9 cellular contexts compared by ENCODE assay signal in the genomic region with DNA sequence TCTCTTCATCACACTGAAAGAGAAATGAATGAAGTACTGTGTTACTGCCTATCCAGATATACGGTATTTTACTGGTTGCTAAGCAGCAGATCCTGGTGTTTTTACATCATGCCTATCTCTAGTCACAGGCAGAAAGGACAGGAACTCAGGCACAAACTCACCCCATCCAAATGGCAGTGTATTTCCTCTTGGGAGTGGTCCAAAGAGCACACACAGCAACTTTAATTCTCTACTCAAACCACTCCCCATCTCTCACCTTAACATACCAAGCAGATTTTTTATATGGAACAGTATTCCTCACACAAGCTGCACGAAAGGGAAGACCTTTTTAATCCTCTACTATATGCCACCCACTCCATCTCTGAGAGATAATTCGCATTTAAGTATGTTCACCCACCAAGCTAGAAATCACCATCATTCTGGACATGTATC. TPM values are rescaled to one million over a fixed set of nuclear protein-coding genes. Genes with fewer than 3 reads are reported as not detected.
DNase-seq lines count a peak whose midpoint lies in the region; ATAC-seq and TF ChIP-seq lines count a peak whose summit lies in the region.
"Had no signal": no experiment of that assay in that cellular context is flagged by ENCODE, and none has a peak within 500 bp of the region (broad histone marks: within the 10 kb centered on the region; RNA-seq: fewer than 3 reads in every experiment).

No MANE protein-coding gene starts in this region.

- H3K79me2 ChIP-seq in hepatocyte = peaks cover 89% of the 10 kb centered on the region

- H3K27me3 ChIP-seq in HUES64 (ENCODE audit: insufficient read depth, low read length) = no peaks in the 10 kb centered on the region
- H3K27me3 ChIP-seq in hepatocyte = no peaks in the 10 kb centered on the region

- peak overlapping the region; percentile 5; the same call in 1 of the 2 replicates for H3K27ac ChIP-seq in HUES64 (ENCODE audit: low read depth, low read length)
- peak overlapping the region; percentile 84 for H3K27ac ChIP-seq in hepatocyte
- H3K27ac ChIP-seq: HL-60 had no signal

- peak; percentile 67 for DNase-seq in astrocyte of the spinal cord (ENCODE audit: low read depth, low spot score)
- peak; percentile 30 for DNase-seq in hepatocyte (ENCODE audit: low spot score)
- DNase-seq in stromal cell of bone marrow (ENCODE audit: low read depth) = peak; percentile 68
- DNase-seq in activated CD4-positive, alpha-beta T cell treated with anti-CD3 and anti-CD28 coated beads for 1 hour = no peak
- DNase-seq in DMS79 (lab: John Stamatoyannopoulos, UW) = no peak

- no peak overlapping the region; the same call in 1 of the 2 replicates for H3K9ac ChIP-seq in HUES64 (ENCODE audit: low read depth, low read length)

- no peak for ATAC-seq in GM21360 (IDR thresholded peaks at IDR 0.05; ENCODE audit: unreplicated experiment)
- ATAC-seq in GM21367 (IDR thresholded peaks at IDR 0.05; ENCODE audit: unreplicated experiment) = no peak

- peak overlapping the region; percentile 3 for H3K4me2 ChIP-seq in hepatocyte

- H3K4me1 ChIP-seq in HUES64 (ENCODE audit: insufficient read depth, low read length) = peaks cover 4% of the 10 kb centered on the region; the same call in 1 of the 2 replicates
- H3K4me1 ChIP-seq in hepatocyte (ENCODE audit: insufficient read depth) = peaks cover 6% of the 10 kb centered on the region

- H4K20me1 ChIP-seq in hepatocyte (ENCODE audit: insufficient read depth, poor library complexity, severe bottlenecking) = no peaks in the 10 kb centered on the region

- H3K4me3 ChIP-seq in HUES64 (ENCODE audit: low read length) (no peak overlapping the region), astrocyte of the spinal cord (ENCODE audit: low read depth, low read length) (no peak overlapping the region), hepatocyte (no peak overlapping the region)

- H3K9me3 ChIP-seq in HUES64 (ENCODE audit: insufficient read depth, low read depth, low read length) (no peaks in the 10 kb centered on the region), hepatocyte (ENCODE audit: low read depth) (no peaks in the 10 kb centered on the region)

- in situ Hi-C loops in astrocyte of the spinal cord (cut with HindIII; ENCODE audit: low sequenced_read_pairs) = no loop called here

- no peaks in the 10 kb centered on the region for H3K9me2 ChIP-seq in hepatocyte (replicated peaks; ENCODE audit: insufficient read depth)

- 90% methylated on average over 3 of the region's 3 CpGs for WGBS in HUES64
- 68% methylated on average over 3 of the region's 3 CpGs for WGBS in hepatocyte (ENCODE audit: low lambda C conversion rate, missing lambda C conversion rate)

- H3K36me3 ChIP-seq in HUES64 (ENCODE audit: insufficient read depth, low read length) (peaks cover 20% of the 10 kb centered on the region), hepatocyte (replicated peaks; ENCODE audit: insufficient read depth, low read depth) (no peaks in the 10 kb centered on the region)

- TF ChIP-seq CTCF in astrocyte of the spinal cord (IDR thresholded peaks at IDR 0.05; ENCODE audit: low read depth, low read length) (no peak), hepatocyte (IDR thresholded peaks at IDR 0.05; ENCODE audit: poor library complexity) (no peak)

- H2AFZ ChIP-seq in hepatocyte = no peak overlapping the region

RNA-seq across cellular contexts. Expression of gene EIF4G3, which starts 27.3 kb away (rescaled TPM):
- 44.4 TPM for polyA plus RNA-seq in HUES64 (2013, experiment 1 of 2)
- 57.8 TPM for polyA plus RNA-seq in HUES64 (2013, experiment 2 of 2)
- total RNA-seq in hepatocyte = 42.2 and 48.5 TPM in 2 replicates
- 31.2 and 33.4 TPM in 2 replicates for polyA plus RNA-seq in hepatocyte

Comparison
In these comparisons a context has a peak if more than half of its experiments do, and no peak if none do; other contexts are left out.
1. DNase-seq: peak in astrocyte of the spinal cord (single experiment), hepatocyte (single experiment) and stromal cell of bone marrow (single experiment); none in activated CD4-positive, alpha-beta T cell treated with anti-CD3 and anti-CD28 coated beads for 1 hour (single experiment) and DMS79 (single experiment).